22 cellular contexts compared by ENCODE assay signal in genomic region chr22:20066617-20067383, GRCh38. TPM values are rescaled to one million over a fixed set of nuclear protein-coding genes. Genes with fewer than 3 reads are reported as not detected.
DNase-seq lines count a peak whose midpoint lies in the region; ATAC-seq, FAIRE-seq and TF ChIP-seq lines count a peak whose summit lies in the region.
"Had no signal": no experiment of that assay in that cellular context is flagged by ENCODE, and none has a peak within 500 bp of the region (broad histone marks: within the 10 kb centered on the region; RNA-seq: fewer than 3 reads in every experiment).

No MANE protein-coding gene starts in this region.

- H3K27me3 ChIP-seq in K562 (ENCODE audit: control insufficient read depth in 2 of 2, insufficient read depth in 2 of 2, low read length in 2 of 2) = no peaks in the 10 kb centered on the region
- H3K27me3 ChIP-seq in osteoblast (ENCODE audit: insufficient read depth, low read length) = no peaks in the 10 kb centered on the region
- H3K27me3 ChIP-seq: BE2C had no signal

- peak; percentile 59; the same call in 1 of the 2 replicates for TF ChIP-seq POLR2A in K562 (conservative IDR thresholded peaks at IDR 0.05)

- DNase-seq in Right ventricle myocardium inferior (ENCODE audit: missing footprints) (peak; percentile 27), cardiac septum (ENCODE audit: low spot score) (no peak), K562 (ENCODE audit: extremely low read depth in 1 of 4, low spot score in 3 of 4) (no peak), osteoblast (ENCODE audit: insufficient read length, low spot score, missing footprints) (peak; percentile 62), COR-L47 (lab: John Stamatoyannopoulos, UW) (no peak), RPMI8226 (no peak)
- DNase-seq: ACHN; BE2C; CD4-positive, alpha-beta T cell; DMS153; DMS79; GDM1; GOT3; H7; HFFc6 had no signal

- no peak for FAIRE-seq in K562 (lab: Jason Lieb, UNC)
- FAIRE-seq: A204.1, GM12892, GM18507, HepG2 had no signal

- H4K20me1 ChIP-seq in K562 (replicated peaks; ENCODE audit: control insufficient read depth, insufficient read depth, low read length) (0 out of 2 replicates have a peak, but pooled peaks cover 12% of the 10 kb centered on the region), osteoblast (ENCODE audit: insufficient read depth, low read length) (no peaks in the 10 kb centered on the region)

- no TSS peak for BruUV-seq in K562 (replicated peaks; lab: Mats Ljungman, UMichigan)

- H3K36me3 ChIP-seq in K562 (ENCODE audit: control insufficient read depth, insufficient read depth, low read length) = peaks cover 33% of the 10 kb centered on the region; the same call in 2 of the 3 replicates
- peaks cover 10% of the 10 kb centered on the region for H3K36me3 ChIP-seq in osteoblast (ENCODE audit: insufficient read depth, low read length)
- H3K36me3 ChIP-seq: BE2C had no signal

- ATAC-seq in Right ventricle myocardium inferior = no peak
- ATAC-seq in K562 = no peak
- no peak for ATAC-seq in GM19351 (IDR thresholded peaks at IDR 0.05; ENCODE audit: unreplicated experiment)
- ATAC-seq: HCT116, HepG2 had no signal

- POLR2A ChIA-PET in K562 (lab: Yijun Ruan, JAX) = interaction anchor here (0.6 to 7.0 kb wide), 5 partner anchors 6 to 24 kb away, joined by 3 to 77 read pairs (median 6); no protein-coding TSS in a partner anchor

- intact Hi-C loops in Right ventricle myocardium inferior (cut with DNase I) (no loop called here), cardiac septum (cut with DNase I) (no loop called here), K562 (cut with micrococcal nuclease) (no loop called here)

- H3K4me1 ChIP-seq in K562 (replicated peaks in 1 of 2; ENCODE audit: control insufficient read depth in 2 of 2, insufficient read depth in 2 of 2, low read length in 2 of 2) (peaks cover 23 to 55% of the 10 kb centered on the region in 2 experiments), osteoblast (ENCODE audit: insufficient read depth, low read length) (no peaks in the 10 kb centered on the region)
- H3K4me1 ChIP-seq: BE2C had no signal

- CTCF ChIA-PET in K562 (lab: Yijun Ruan, JAX; ENCODE audit: low intra/inter-chr PET ratio) = no interaction called here

- H3K9ac ChIP-seq in K562 (ENCODE audit: insufficient read depth in 1 of 2, low read depth in 2 of 2, low read length in 2 of 2) = peak overlapping the region in 1 of 2 experiments; percentile 83; a peak in 2 of 4 replicates

- H3K4me3 ChIP-seq in K562 = no peak overlapping the region
- no peak overlapping the region for H3K4me3 ChIP-seq in osteoblast (ENCODE audit: insufficient read depth, low read length)

- no peak for TF ChIP-seq EP300 in K562 (IDR thresholded peaks at IDR 0.05; ENCODE audit: low read length)

- H3K9me3 ChIP-seq in K562 (replicated peaks; ENCODE audit: control insufficient read depth, insufficient read depth, low read depth, low read length) = no peaks in the 10 kb centered on the region
- H3K9me3 ChIP-seq in osteoblast (ENCODE audit: low read depth, low read length) = no peaks in the 10 kb centered on the region
- H3K9me3 ChIP-seq: BE2C had no signal

- WGBS in K562 (ENCODE audit: insufficient coverage, low coverage, missing lambda C conversion rate) = 70% methylated on average over 11 of the region's 11 CpGs

- H3K79me2 ChIP-seq in K562 (ENCODE audit: control insufficient read depth, insufficient read depth, low read length) (no peaks in the 10 kb centered on the region), osteoblast (ENCODE audit: insufficient read depth, low read length) (no peaks in the 10 kb centered on the region)

- peaks cover 5% of the 10 kb centered on the region for H3K9me1 ChIP-seq in K562 (ENCODE audit: control insufficient read depth, insufficient read depth, low read length)

- 0 out of 6 replicates have a peak, but pooled peaks of 1 of the 3 experiments have one; percentile 3 for TF ChIP-seq CTCF in K562 (IDR thresholded peaks at IDR 0.05 in 2 of 3, conservative IDR thresholded peaks at IDR 0.05 in 1 of 3; ENCODE audit: insufficient read depth in 2 of 3, low read depth in 1 of 3, low read length in 3 of 3)
- no peak for TF ChIP-seq CTCF in osteoblast (IDR thresholded peaks at IDR 0.05; ENCODE audit: extremely low read depth, low read depth, low read length)

- H3K27ac ChIP-seq in K562 (ENCODE audit: extremely low read depth, low read depth, low read length) = no peak overlapping the region
- H3K27ac ChIP-seq in osteoblast (ENCODE audit: low read depth, low read length) = no peak overlapping the region
- H3K27ac ChIP-seq: C4-2B had no signal

- H3K4me2 ChIP-seq in K562 (ENCODE audit: insufficient read depth, low read length) (no peak overlapping the region), osteoblast (ENCODE audit: insufficient read depth, low read length) (no peak overlapping the region)

- in situ Hi-C loops in K562 (cut with MboI) = no loop called here

- no peak overlapping the region for H2AFZ ChIP-seq in K562 (ENCODE audit: low read depth, low read length)
- H2AFZ ChIP-seq in osteoblast (ENCODE audit: low read length) = no peak overlapping the region

- TF ChIP-seq RAD21 in K562 (CRISPR knock-in tag; conservative IDR thresholded peaks at IDR 0.05 in 1 of 2, IDR thresholded peaks at IDR 0.05 in 1 of 2) = no peak

RNA-seq across cellular contexts. Expression of gene DGCR8, which starts 13.2 kb away (rescaled TPM):
- total RNA-seq in Right ventricle myocardium inferior (18.0 TPM), cardiac septum (19.1 TPM), K562 (2014; rRNA removed) (107 and 108 TPM in 2 replicates), K562 (2014; rRNA removed; fragmentation: Illumina TruSeq; extraction: Trizol) (43.7 and 49.4 TPM in 2 replicates), K562 (2015; rRNA removed; fragmentation: Illumina TruSeq; extraction: Trizol) (80.1 and 81.2 TPM in 2 replicates), K562 (2021) (116 and 119 TPM in 2 replicates), osteoblast (25.9 and 44.2 TPM in 2 replicates)
- 638 and 1,105 TPM in 2 replicates for total RNA-seq in K562 (2011; cell fraction: chromatin; rRNA removed; ENCODE audit: low replicate concordance)
- 550 and 577 TPM in 2 replicates for total RNA-seq in K562 (2011; cell fraction: nucleolus; rRNA removed)
- 502 and 511 TPM in 2 replicates for total RNA-seq in K562 (2011; cell fraction: nucleoplasm; rRNA removed)
- polyA plus RNA-seq in K562 (2011; rRNA removed) (81.8 and 155 TPM in 2 replicates), K562 (2014; fragmentation: Illumina TruSeq; extraction: Trizol) (70.4 and 75.0 TPM in 2 replicates), K562 (2014; fragmentation: Nextera tagmentation; extraction: Ambion mirVana) (1 to 10 TPM; 5.9 to 7.7 TPM), K562 (2014; rRNA removed) (135 and 144 TPM in 2 replicates)
- 51.2 and 92.7 TPM in 2 replicates for polyA plus RNA-seq in K562 (2011; cell fraction: cytosol; rRNA removed)
- polyA plus RNA-seq in K562 (2011; cell fraction: nucleus; rRNA removed) = 1,167 and 1,418 TPM in 2 replicates
- polyA plus RNA-seq in K562 (2012) = 76.7 and 85.3 TPM in 2 replicates
- 62.1 and 82.0 TPM in 2 replicates for polyA minus RNA-seq in K562 (2011; rRNA and poly(A)+ RNA removed)
- 35.2 and 46.4 TPM in 2 replicates for polyA minus RNA-seq in K562 (2011; cell fraction: cytosol; rRNA and poly(A)+ RNA removed)
- 210 and 349 TPM in 2 replicates for polyA minus RNA-seq in K562 (2011; cell fraction: nucleus; rRNA and poly(A)+ RNA removed)

RNA-seq across cellular contexts. Expression of gene TANGO2, which starts 45.9 kb away (rescaled TPM):
- 54.6 TPM for total RNA-seq in Right ventricle myocardium inferior
- 84.5 TPM for total RNA-seq in cardiac septum
- total RNA-seq in K562 (2011; cell fraction: chromatin; rRNA removed; ENCODE audit: low replicate concordance) = 160 and 395 TPM in 2 replicates
- 227 and 229 TPM in 2 replicates for total RNA-seq in K562 (2011; cell fraction: nucleolus; rRNA removed)
- total RNA-seq in K562 (2011; cell fraction: nucleoplasm; rRNA removed) = 196 and 211 TPM in 2 replicates
- 70.1 and 95.8 TPM in 2 replicates for total RNA-seq in K562 (2014; rRNA removed)
- 36.1 and 45.9 TPM in 2 replicates for total RNA-seq in K562 (2014; rRNA removed; fragmentation: Illumina TruSeq; extraction: Trizol)
- total RNA-seq in K562 (2015; rRNA removed; fragmentation: Illumina TruSeq; extraction: Trizol) = 55.8 and 57.2 TPM in 2 replicates
- 94.1 and 97.3 TPM in 2 replicates for total RNA-seq in K562 (2021)
- 94.9 and 115 TPM in 2 replicates for polyA plus RNA-seq in K562 (2011; rRNA removed)
- 157 and 209 TPM in 2 replicates for polyA plus RNA-seq in K562 (2011; cell fraction: cytosol; rRNA removed)
- polyA plus RNA-seq in K562 (2011; cell fraction: nucleus; rRNA removed) = 157 and 195 TPM in 2 replicates
- 68.2 and 73.0 TPM in 2 replicates for polyA plus RNA-seq in K562 (2012)
- polyA plus RNA-seq in K562 (2014; fragmentation: Illumina TruSeq; extraction: Trizol) = 88.3 and 89.4 TPM in 2 replicates
- 10 to 100 TPM; 15.5 to 17.5 TPM for polyA plus RNA-seq in K562 (2014; fragmentation: Nextera tagmentation; extraction: Ambion mirVana)
- polyA plus RNA-seq in K562 (2014; rRNA removed) = 89.6 and 92.5 TPM in 2 replicates
- 130 and 186 TPM in 2 replicates for polyA minus RNA-seq in K562 (2011; rRNA and poly(A)+ RNA removed)
- polyA minus RNA-seq in K562 (2011; cell fraction: cytosol; rRNA and poly(A)+ RNA removed) = 73.2 and 76.1 TPM in 2 replicates
- polyA minus RNA-seq in K562 (2011; cell fraction: nucleus; rRNA and poly(A)+ RNA removed) = 63.1 and 85.0 TPM in 2 replicates
- total RNA-seq in osteoblast = 41.8 and 43.8 TPM in 2 replicates

RNA-seq across cellular contexts. Expression of gene RANBP1, which starts 49.1 kb away (rescaled TPM):
- 42.7 TPM for total RNA-seq in Right ventricle myocardium inferior
- 45.9 TPM for total RNA-seq in cardiac septum
- 525 and 801 TPM in 2 replicates for total RNA-seq in K562 (2011; cell fraction: chromatin; rRNA removed; ENCODE audit: low replicate concordance)
- 523 and 591 TPM in 2 replicates for total RNA-seq in K562 (2011; cell fraction: nucleolus; rRNA removed)
- 545 and 554 TPM in 2 replicates for total RNA-seq in K562 (2011; cell fraction: nucleoplasm; rRNA removed)
- 2,045 and 2,260 TPM in 2 replicates for total RNA-seq in K562 (2014; rRNA removed)
- total RNA-seq in K562 (2014; rRNA removed; fragmentation: Illumina TruSeq; extraction: Trizol) = 1,191 and 1,409 TPM in 2 replicates
- total RNA-seq in K562 (2015; rRNA removed; fragmentation: Illumina TruSeq; extraction: Trizol) = 1,591 and 1,659 TPM in 2 replicates
- 1,289 and 1,311 TPM in 2 replicates for total RNA-seq in K562 (2021)
- 1,082 and 1,351 TPM in 2 replicates for polyA plus RNA-seq in K562 (2011; rRNA removed)
- 950 and 1,655 TPM in 2 replicates for polyA plus RNA-seq in K562 (2011; cell fraction: cytosol; rRNA removed)
- 1,008 and 1,512 TPM in 2 replicates for polyA plus RNA-seq in K562 (2011; cell fraction: nucleus; rRNA removed)
- polyA plus RNA-seq in K562 (2012) = 795 and 1,074 TPM in 2 replicates
- polyA plus RNA-seq in K562 (2014; fragmentation: Illumina TruSeq; extraction: Trizol) = 1,518 and 1,621 TPM in 2 replicates
- 100 to 1,000 TPM; 162 to 207 TPM for polyA plus RNA-seq in K562 (2014; fragmentation: Nextera tagmentation; extraction: Ambion mirVana)
- polyA plus RNA-seq in K562 (2014; rRNA removed) = 2,237 and 2,891 TPM in 2 replicates
- polyA minus RNA-seq in K562 (2011; rRNA and poly(A)+ RNA removed) = 896 and 959 TPM in 2 replicates
- polyA minus RNA-seq in K562 (2011; cell fraction: cytosol; rRNA and poly(A)+ RNA removed) = 618 and 835 TPM in 2 replicates
- polyA minus RNA-seq in K562 (2011; cell fraction: nucleus; rRNA and poly(A)+ RNA removed) = 183 and 414 TPM in 2 replicates
- total RNA-seq in osteoblast = 78.4 and 85.8 TPM in 2 replicates

RNA-seq across cellular contexts. Expression of gene ARVCF, which starts 50.2 kb away (rescaled TPM):
- 30.5 TPM for total RNA-seq in Right ventricle myocardium inferior
- 46.8 TPM for total RNA-seq in cardiac septum
- 114 and 328 TPM in 2 replicates for total RNA-seq in K562 (2011; cell fraction: chromatin; rRNA removed; ENCODE audit: low replicate concordance)
- total RNA-seq in K562 (2011; cell fraction: nucleolus; rRNA removed) = 214 and 270 TPM in 2 replicates
- 106 and 131 TPM in 2 replicates for total RNA-seq in K562 (2011; cell fraction: nucleoplasm; rRNA removed)
- 49.3 and 54.2 TPM in 2 replicates for total RNA-seq in K562 (2014; rRNA removed)
- 2.2 and 4.5 TPM in 2 replicates for total RNA-seq in K562 (2014; rRNA removed; fragmentation: Illumina TruSeq; extraction: Trizol)
- total RNA-seq in K562 (2015; rRNA removed; fragmentation: Illumina TruSeq; extraction: Trizol) = 13.3 and 15.6 TPM in 2 replicates
- total RNA-seq in K562 (2021) = 46.5 and 50.6 TPM in 2 replicates
- polyA plus RNA-seq in K562 (2011; rRNA removed) = 35.2 and 71.6 TPM in 2 replicates
- 134 and 673 TPM in 2 replicates for polyA plus RNA-seq in K562 (2011; cell fraction: cytosol; rRNA removed)
- 407 and 424 TPM in 2 replicates for polyA plus RNA-seq in K562 (2011; cell fraction: nucleus; rRNA removed)
- polyA plus RNA-seq in K562 (2012) = 30.0 and 31.2 TPM in 2 replicates
- polyA plus RNA-seq in K562 (2014; fragmentation: Illumina TruSeq; extraction: Trizol) = 8.0 and 15.9 TPM in 2 replicates
- under 1 TPM; 0.03 to 0.17 TPM for polyA plus RNA-seq in K562 (2014; fragmentation: Nextera tagmentation; extraction: Ambion mirVana)
- polyA plus RNA-seq in K562 (2014; rRNA removed) = 42.5 and 97.4 TPM in 2 replicates
- 15.1 and 15.6 TPM in 2 replicates for polyA minus RNA-seq in K562 (2011; rRNA and poly(A)+ RNA removed)
- 24.6 and 52.4 TPM in 2 replicates for polyA minus RNA-seq in K562 (2011; cell fraction: cytosol; rRNA and poly(A)+ RNA removed)
- polyA minus RNA-seq in K562 (2011; cell fraction: nucleus; rRNA and poly(A)+ RNA removed) = 96.8 and 145 TPM in 2 replicates
- total RNA-seq in osteoblast = 19.7 and 27.1 TPM in 2 replicates

RNA-seq across cellular contexts. Expression of gene TRMT2A, which starts 50.2 kb away (rescaled TPM):
- total RNA-seq in Right ventricle myocardium inferior (24.5 TPM), cardiac septum (24.0 TPM), K562 (2014; rRNA removed) (203 and 254 TPM in 2 replicates), K562 (2014; rRNA removed; fragmentation: Illumina TruSeq; extraction: Trizol) (31.5 and 47.4 TPM in 2 replicates), K562 (2015; rRNA removed; fragmentation: Illumina TruSeq; extraction: Trizol) (151 and 170 TPM in 2 replicates), K562 (2021) (222 and 242 TPM in 2 replicates), osteoblast (35.9 and 43.8 TPM in 2 replicates)
- 249 and 785 TPM in 2 replicates for total RNA-seq in K562 (2011; cell fraction: chromatin; rRNA removed; ENCODE audit: low replicate concordance)
- total RNA-seq in K562 (2011; cell fraction: nucleolus; rRNA removed) = 623 and 778 TPM in 2 replicates
- 344 and 378 TPM in 2 replicates for total RNA-seq in K562 (2011; cell fraction: nucleoplasm; rRNA removed)
- polyA plus RNA-seq in K562 (2011; rRNA removed) (102 and 189 TPM in 2 replicates), K562 (2014; fragmentation: Illumina TruSeq; extraction: Trizol) (140 and 177 TPM in 2 replicates), K562 (2014; fragmentation: Nextera tagmentation; extraction: Ambion mirVana) (1 to 10 TPM; 1.6 to 6.6 TPM), K562 (2014; rRNA removed) (258 and 265 TPM in 2 replicates)
- 155 and 253 TPM in 2 replicates for polyA plus RNA-seq in K562 (2011; cell fraction: cytosol; rRNA removed)
- polyA plus RNA-seq in K562 (2011; cell fraction: nucleus; rRNA removed) = 1,476 and 1,701 TPM in 2 replicates
- polyA plus RNA-seq in K562 (2012) = 173 and 189 TPM in 2 replicates
- 57.9 and 72.9 TPM in 2 replicates for polyA minus RNA-seq in K562 (2011; rRNA and poly(A)+ RNA removed)
- 87.3 and 128 TPM in 2 replicates for polyA minus RNA-seq in K562 (2011; cell fraction: cytosol; rRNA and poly(A)+ RNA removed)
- 286 and 369 TPM in 2 replicates for polyA minus RNA-seq in K562 (2011; cell fraction: nucleus; rRNA and poly(A)+ RNA removed)

Comparison
In these comparisons a context has a peak if more than half of its experiments do, and no peak if none do; other contexts are left out.
1. DNase-seq: peak in Right ventricle myocardium inferior (single experiment) and osteoblast (single experiment); none in cardiac septum (single experiment), K562 (0 of 4), COR-L47 (single experiment) and RPMI8226 (single experiment).